Comparison of ENCODE assay signal across 8 cellular contexts in the genomic region with DNA sequence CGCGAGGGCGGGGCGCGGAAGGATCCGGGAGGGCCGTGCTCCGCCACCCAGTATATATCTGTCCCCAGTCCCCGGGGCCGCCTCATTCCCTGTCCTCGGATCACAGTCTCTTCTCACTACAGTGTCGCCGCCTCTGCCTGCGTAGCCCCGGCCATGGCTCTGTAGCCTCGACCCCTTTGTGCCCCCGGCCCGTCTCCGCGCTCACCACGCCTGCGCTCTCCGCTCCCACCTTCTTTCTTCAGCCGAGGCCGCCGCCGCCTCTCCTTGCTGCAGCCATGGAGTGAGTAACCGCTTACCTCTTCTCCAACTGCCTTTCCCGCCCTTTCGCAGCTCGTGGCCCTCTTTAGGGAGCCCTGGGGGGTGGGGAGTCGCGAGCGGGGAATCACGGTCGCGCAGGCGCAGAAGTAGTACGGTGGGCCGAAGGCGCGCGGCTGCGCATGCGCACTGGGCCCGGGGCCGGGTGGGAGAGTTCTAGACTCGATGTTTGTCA. TPM values are rescaled to one million over a fixed set of nuclear protein-coding genes. Genes with fewer than 3 reads are reported as not detected.
DNase-seq lines count a peak whose midpoint lies in the region; ATAC-seq and TF ChIP-seq lines count a peak whose summit lies in the region.

A gene with protein sequence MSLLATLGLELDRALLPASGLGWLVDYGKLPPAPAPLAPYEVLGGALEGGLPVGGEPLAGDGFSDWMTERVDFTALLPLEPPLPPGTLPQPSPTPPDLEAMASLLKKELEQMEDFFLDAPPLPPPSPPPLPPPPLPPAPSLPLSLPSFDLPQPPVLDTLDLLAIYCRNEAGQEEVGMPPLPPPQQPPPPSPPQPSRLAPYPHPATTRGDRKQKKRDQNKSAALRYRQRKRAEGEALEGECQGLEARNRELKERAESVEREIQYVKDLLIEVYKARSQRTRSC (plus strand): TSS at position 85 of the 490 bp plus-strand sequence. CDS start 1,646 bp downstream, outside the sequence.
Gene NUP62, minus strand, starts transcription at position 384 of the 490 bp plus-strand sequence. CDS start 19,697 bp downstream, outside the sequence.

- no peaks in the 10 kb centered on the region; a peak in 1 of 22 replicates for H3K9me3 ChIP-seq in BLaER1 treated with 17β-estradiol and CSF1 and Interleukin-3, amounts not matched to agents 10 nM and 100 nM (replicated peaks in 1 of 11)
- no peaks in the 10 kb centered on the region for H3K9me3 ChIP-seq in right lobe of liver

- H4K20me1 ChIP-seq in BLaER1 treated with 17β-estradiol and CSF1 and Interleukin-3, amounts not matched to agents 10 nM and 100 nM, result peaks cover 42 to 78% (median 62%) of the 10 kb centered on the region in 11 experiments; a peak in 21 of 22 replicates

- under 1% methylated on average over 34 of the region's 48 CpGs for WGBS in right lobe of liver (ENCODE audit: insufficient coverage, low coverage, low lambda C conversion rate, missing lambda C conversion rate)

- DNase-seq in NCI-H526 (lab: John Stamatoyannopoulos, UW) (peak; percentile 92 to 95), dermis blood vessel endothelial cell (peak; percentile 82), right lobe of liver (peak; percentile 88 to 91 (median 90))
- peak; percentile 88 for DNase-seq in activated CD4-positive, alpha-beta T cell treated with anti-CD3 and anti-CD28 coated beads, Interleukin-2, amount 50 U/mL, for 4 hours
- peak; percentile 89 to 96 for DNase-seq in stimulated activated CD4-positive, alpha-beta T cell treated with anti-CD3 and anti-CD28 coated beads, Interleukin-4, amount 100 ng/mL, for 4 hours

- no peaks in the 10 kb centered on the region for H3K27me3 ChIP-seq in BLaER1 treated with 17β-estradiol and CSF1 and Interleukin-3, amounts not matched to agents 10 nM and 100 nM
- H3K27me3 ChIP-seq in right lobe of liver, result no peaks in the 10 kb centered on the region

- H3K9ac ChIP-seq in BLaER1 treated with 17β-estradiol and CSF1 and Interleukin-3, amounts not matched to agents 10 nM and 100 nM, result peak within 1 kb of the TSS; percentile 93 to 100 (median 97)

- TF ChIP-seq POLR2A in right lobe of liver (IDR thresholded peaks at IDR 0.05), result peak; percentile 96

- intact Hi-C loops in right lobe of liver (cut with DNase I), result no loop called here

- peak within 1 kb of the TSS; percentile 89 to 99 (median 95) for H3K4me2 ChIP-seq in BLaER1 treated with 17β-estradiol and CSF1 and Interleukin-3, amounts not matched to agents 10 nM and 100 nM

- H3K4me3 ChIP-seq in BLaER1 treated with 17β-estradiol and CSF1 and Interleukin-3, amounts not matched to agents 10 nM and 100 nM, result peak within 1 kb of the TSS; percentile 75 to 98 (median 84)
- H3K4me3 ChIP-seq in right lobe of liver, result peak within 1 kb of the TSS; percentile 95 to 98 (median 98)

- ATAC-seq in GM19328 (IDR thresholded peaks at IDR 0.05; ENCODE audit: unreplicated experiment), result peak; percentile 50
- peak; percentile 42 for ATAC-seq in HG03460 (IDR thresholded peaks at IDR 0.05; ENCODE audit: unreplicated experiment)
- ATAC-seq in right lobe of liver, result peak; percentile 52 to 75 (median 67)

- H3K4me1 ChIP-seq in BLaER1 treated with 17β-estradiol and CSF1 and Interleukin-3, amounts not matched to agents 10 nM and 100 nM, result peaks cover 61 to 75% (median 72%) of the 10 kb centered on the region in 10 experiments
- H3K4me1 ChIP-seq in right lobe of liver, result peaks cover 0 to 31% (median 8%) of the 10 kb centered on the region in 4 donors

- peak within 1 kb of the TSS; percentile 95 to 100 (median 98) for H3K27ac ChIP-seq in BLaER1 treated with 17β-estradiol and CSF1 and Interleukin-3, amounts not matched to agents 10 nM and 100 nM
- H3K27ac ChIP-seq in right lobe of liver, result peak within 1 kb of the TSS; percentile 86 to 93 (median 92)

- peaks cover 59 to 75% (median 69%) of the 10 kb centered on the region in 11 experiments for H3K36me3 ChIP-seq in BLaER1 treated with 17β-estradiol and CSF1 and Interleukin-3, amounts not matched to agents 10 nM and 100 nM
- peaks cover 0 to 31% (median 20%) of the 10 kb centered on the region in 4 donors for H3K36me3 ChIP-seq in right lobe of liver

- no peak for TF ChIP-seq CTCF in right lobe of liver (IDR thresholded peaks at IDR 0.05)

RNA-seq across cellular contexts. Expression of the first gene that starts in this region (rescaled TPM):
- total RNA-seq in dermis blood vessel endothelial cell, result 3.2 and 3.5 TPM in 2 replicates
- 1,000 to 10,000 TPM in 1 of 6 experiments, 100 to 1,000 TPM in 5; 475 to 1,724 (median 619) TPM for total RNA-seq in right lobe of liver

RNA-seq across cellular contexts. Expression of gene NUP62, which starts in this region (rescaled TPM):
- total RNA-seq in dermis blood vessel endothelial cell, result 28.4 and 47.0 TPM in 2 replicates
- total RNA-seq in right lobe of liver, result 10 to 100 TPM in 5 of 6 experiments, 1 to 10 TPM in 1; 9.3 to 55.5 (median 32.6) TPM

Comparison
In these comparisons a context has a peak if more than half of its experiments do, and no peak if none do; other contexts are left out.
1. Peak in every context shown above with its lines: DNase-seq, ATAC-seq, H3K4me3 ChIP-seq and H3K27ac ChIP-seq.
2. RNA of the first gene that starts in this region (total RNA-seq): 475 to 1,724 TPM in right lobe of liver; 3.2 to 3.5 TPM in dermis blood vessel endothelial cell; every median in the first group is over 100 times any median in the second.